In the genomic region with DNA sequence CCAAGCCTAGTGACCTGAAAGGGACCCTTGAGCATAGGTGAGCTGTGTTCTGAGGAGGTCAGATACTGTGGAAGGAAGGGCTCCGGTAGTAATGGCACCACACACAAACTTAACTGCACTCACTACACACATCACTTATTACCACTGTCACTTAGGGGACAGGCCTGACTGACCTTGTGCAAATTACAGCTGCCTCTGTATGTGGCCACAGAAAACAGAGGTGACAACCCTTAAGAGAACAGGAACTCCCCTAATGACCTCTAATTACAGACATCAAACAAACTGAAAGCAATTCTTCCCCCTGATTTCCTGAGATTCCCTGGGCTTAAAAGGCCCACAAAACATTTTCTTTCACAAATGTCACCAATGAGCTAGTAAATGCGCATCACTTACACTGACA, we compare ENCODE assay signal across 22 cellular contexts.
DNase-seq lines count a peak whose midpoint lies in the region; ATAC-seq and TF ChIP-seq lines count a peak whose summit lies in the region.
"Had no signal": no experiment of that assay in that cellular context is flagged by ENCODE, and none has a peak within 500 bp of the region (broad histone marks: within the 10 kb centered on the region; RNA-seq: fewer than 3 reads in every experiment).

No MANE protein-coding gene starts in this region.

- H3K9ac ChIP-seq in SK-N-SH, result no peak overlapping the region
- peak overlapping the region; percentile 65 for H3K9ac ChIP-seq in mammary epithelial cell (ENCODE audit: insufficient read depth, low read length)
- no peak overlapping the region for H3K9ac ChIP-seq in trophoblast cell (ENCODE audit: low read length)

- TF ChIP-seq EP300 in SK-N-SH (IDR thresholded peaks at IDR 0.05; ENCODE audit: borderline replicate concordance in 1 of 2, low read depth in 1 of 2, low read length in 1 of 2), result no peak

- TF ChIP-seq RAD21 in SK-N-SH (IDR thresholded peaks at IDR 0.05; ENCODE audit: low read length), result no peak

- H4K20me1 ChIP-seq in SK-N-SH (ENCODE audit: insufficient read depth), result no peaks in the 10 kb centered on the region
- no peaks in the 10 kb centered on the region for H4K20me1 ChIP-seq in mammary epithelial cell (ENCODE audit: insufficient read depth, low read length)

- H2AFZ ChIP-seq in SK-N-SH (ENCODE audit: low read depth), result no peak overlapping the region
- peak overlapping the region; percentile 24 for H2AFZ ChIP-seq in mammary epithelial cell (ENCODE audit: low read depth, low read length)
- no peak overlapping the region for H2AFZ ChIP-seq in trophoblast cell (ENCODE audit: insufficient read depth, low read length, poor library complexity)

- H3K4me1 Mint-ChIP-seq in CD4-positive, alpha-beta T cell (ENCODE audit: low read depth), result no peaks in the 10 kb centered on the region
- H3K4me1 Mint-ChIP-seq: CD14-positive monocyte; stimulated activated naive CD8-positive, alpha-beta T cell treated with anti-CD3 and anti-CD28 coated beads, Interleukin-15, amount 100 ng/mL, for 72 hours had no signal

- no peaks in the 10 kb centered on the region for H3K27me3 ChIP-seq in SK-N-SH (ENCODE audit: insufficient read depth)
- no peaks in the 10 kb centered on the region for H3K27me3 ChIP-seq in mammary epithelial cell (ENCODE audit: insufficient read depth, low read length)
- H3K27me3 ChIP-seq in trophoblast cell (ENCODE audit: insufficient read depth, low read length), result no peaks in the 10 kb centered on the region
- H3K27me3 ChIP-seq in CD4-positive, alpha-beta T cell (ENCODE audit: control insufficient read depth, insufficient read depth, low read length), result no peaks in the 10 kb centered on the region
- H3K27me3 ChIP-seq: ascending aorta, colonic mucosa, upper lobe of left lung had no signal

- TSS peak; percentile 90 for BruUV-seq in mammary epithelial cell (replicated peaks; lab: Mats Ljungman, UMichigan)

- no peak overlapping the region for H3K4me3 Mint-ChIP-seq in CD4-positive, alpha-beta T cell
- H3K4me3 Mint-ChIP-seq: activated CD8-positive, alpha-beta T cell treated with anti-CD3 and anti-CD28 coated beads, Interleukin-2, amount 10 ng/mL, durations not matched to agents 7 days and 5 days; activated T-cell treated with anti-CD3 and anti-CD28 coated beads, Interleukin-2, amount 50 U/mL, for 4 hours; CD14-positive monocyte; stimulated activated naive CD8-positive, alpha-beta T cell treated with anti-CD3 and anti-CD28 coated beads, Interleukin-15, amount 100 ng/mL, for 72 hours had no signal

- H3K9me3 Mint-ChIP-seq in CD4-positive, alpha-beta T cell, result peaks cover 2% of the 10 kb centered on the region

- intact Hi-C loops in mammary epithelial cell (cut with micrococcal nuclease), result loop anchor here (2.0 kb wide), 1 partner anchor 16 kb away; no protein-coding TSS in a partner anchor
- intact Hi-C loops in CD4-positive, alpha-beta T cell (cut with DNase I, micrococcal nuclease), result no loop called here

- H3K36me3 ChIP-seq in SK-N-SH (replicated peaks in 1 of 2; ENCODE audit: control insufficient read depth in 1 of 2, insufficient read depth in 2 of 2, low read length in 1 of 2) (no peaks in the 10 kb centered on the region), mammary epithelial cell (ENCODE audit: insufficient read depth, low read length) (no peaks in the 10 kb centered on the region), trophoblast cell (ENCODE audit: control insufficient read depth in 1 of 2, insufficient read depth in 2 of 2, low read length in 2 of 2) (no peaks in the 10 kb centered on the region)
- H3K36me3 ChIP-seq: ascending aorta, colonic mucosa, upper lobe of left lung had no signal

- H3K79me1 ChIP-seq in trophoblast cell (ENCODE audit: low read length), result peaks cover 7% of the 10 kb centered on the region

- H3K4me1 ChIP-seq in SK-N-SH (ENCODE audit: control insufficient read depth in 1 of 2, insufficient read depth in 2 of 2, low read depth in 1 of 2, low read length in 1 of 2), result peaks cover 9 to 17% of the 10 kb centered on the region in 2 experiments; a peak in 3 of 4 replicates
- H3K4me1 ChIP-seq in mammary epithelial cell (ENCODE audit: insufficient read depth, low read length), result peaks cover 28% of the 10 kb centered on the region
- H3K4me1 ChIP-seq in trophoblast cell (ENCODE audit: control insufficient read depth in 1 of 2, insufficient read depth in 2 of 2, low read length in 2 of 2), result peaks cover 7 to 12% of the 10 kb centered on the region in 2 experiments
- H3K4me1 ChIP-seq: ascending aorta, colonic mucosa had no signal

- no peak overlapping the region for H2BK5ac ChIP-seq in trophoblast cell (ENCODE audit: low read depth, low read length, poor library complexity)

- H3K27ac ChIP-seq in SK-N-SH (ENCODE audit: low read depth in 2 of 2, low read length in 1 of 2) (peak overlapping the region in 1 of 2 experiments; percentile 67; a peak in 2 of 4 replicates), mammary epithelial cell (ENCODE audit: insufficient read depth, low read depth, low read length) (peak overlapping the region; percentile 91), trophoblast cell (ENCODE audit: low read depth, low read length) (peak overlapping the region; percentile 20)
- H3K27ac ChIP-seq in CD4-positive, alpha-beta T cell (ENCODE audit: low read depth, low read length), result no peak overlapping the region
- H3K27ac ChIP-seq: ascending aorta, colonic mucosa, upper lobe of left lung had no signal

- H3K14ac ChIP-seq in trophoblast cell (ENCODE audit: low read length), result no peak overlapping the region

- in situ Hi-C loops in mammary epithelial cell (cut with MboI; ENCODE audit: low sequenced_read_pairs in 2 of 2), result loop anchor here in 1 of 2 donors (25.0 kb wide), 1 partner anchor 360 kb away; a partner anchor contains a TSS

- H2BK12ac ChIP-seq in trophoblast cell (ENCODE audit: low read length), result peak overlapping the region; percentile 5

- H3K36me3 Mint-ChIP-seq in CD4-positive, alpha-beta T cell (ENCODE audit: low read depth), result no peaks in the 10 kb centered on the region
- H3K36me3 Mint-ChIP-seq: CD14-positive monocyte had no signal

- no peaks in the 10 kb centered on the region for H3K27me3 Mint-ChIP-seq in CD4-positive, alpha-beta T cell
- H3K27me3 Mint-ChIP-seq: stimulated activated naive CD8-positive, alpha-beta T cell treated with anti-CD3 and anti-CD28 coated beads, Interleukin-15, amount 100 ng/mL, for 72 hours had no signal

- ATAC-seq in SK-N-SH treated with all-trans-retinoic acid at 6 μM for 48 hours, result peak; percentile 22; the same call in 2 of the 3 replicates
- ATAC-seq in HG03565 (IDR thresholded peaks at IDR 0.05; ENCODE audit: unreplicated experiment), result peak; percentile 57
- no peak for ATAC-seq in CD4-positive, alpha-beta T cell (ENCODE audit: poor library complexity)
- ATAC-seq in HG02981 (IDR thresholded peaks at IDR 0.05; ENCODE audit: unreplicated experiment), result no peak
- ATAC-seq: activated CD8-positive, alpha-beta T cell treated with anti-CD3 and anti-CD28 coated beads, Interleukin-2, amount 10 ng/mL, durations not matched to agents 7 days and 5 days; activated T-cell treated with anti-CD3 and anti-CD28 coated beads, Interleukin-2, amount 50 U/mL, for 4 hours; stimulated activated naive CD8-positive, alpha-beta T cell treated with anti-CD3 and anti-CD28 coated beads, Interleukin-15, amount 100 ng/mL, for 72 hours had no signal

- WGBS in SK-N-SH (ENCODE audit: low lambda C conversion rate), result 94% methylated on average over 2 of the region's 2 CpGs
- WGBS in mammary epithelial cell (ENCODE audit: low coverage, missing lambda C conversion rate), result 87% methylated on average over 1 of the region's 2 CpGs
- no CpG with 5 or more reads among the region's 2 CpGs for WGBS in trophoblast cell (ENCODE audit: extremely low coverage, insufficient coverage, insufficient read length)

- H3K4me2 ChIP-seq in SK-N-SH (no peak overlapping the region), mammary epithelial cell (ENCODE audit: insufficient read depth, low read depth, low read length) (peak overlapping the region; percentile 14), trophoblast cell (ENCODE audit: low read length) (no peak overlapping the region)

- DNase-seq in SK-N-SH, result no peak
- DNase-seq in mammary epithelial cell, result no peak
- DNase-seq in trophoblast cell, result no peak
- no peak for DNase-seq in glomerular visceral epithelial cell (ENCODE audit: extremely low spot score)
- DNase-seq in CD4-positive, alpha-beta T cell, result no peak
- DNase-seq: activated CD8-positive, alpha-beta T cell treated with anti-CD3 and anti-CD28 coated beads, Interleukin-2, amount 10 ng/mL, durations not matched to agents 7 days and 5 days; activated naive CD4-positive, alpha-beta T cell treated with anti-CD3 and anti-CD28 coated beads, Interleukin-2, amount 50 U/mL, for 16 hours; activated T-cell treated with anti-CD3 and anti-CD28 coated beads, Interleukin-2, amount 50 U/mL, for 4 hours; colonic mucosa; DMS 273 treated with DMSO at 0.1 percent for 48 hours; foreskin fibroblast; midbrain; NCI-H187; Right ventricle myocardium superior; stimulated activated naive CD8-positive, alpha-beta T cell treated with anti-CD3 and anti-CD28 coated beads, Interleukin-15, amount 100 ng/mL, for 72 hours; T-helper 2 cell; upper lobe of left lung had no signal

- POLR2A ChIA-PET in SK-N-SH (lab: Yijun Ruan, JAX), result no interaction called here
- POLR2A ChIA-PET in CD4-positive, alpha-beta T cell (lab: Charles Lee), result no interaction called here

- H3K9me2 ChIP-seq in SK-N-SH, result no peaks in the 10 kb centered on the region

- dilution Hi-C loops in mammary epithelial cell (cut with HindIII; ENCODE audit: low sequenced_read_pairs), result no loop called here

- H3K4ac ChIP-seq in trophoblast cell (ENCODE audit: low read depth, low read length), result no peak overlapping the region

- no peak overlapping the region for H4K12ac ChIP-seq in trophoblast cell (ENCODE audit: low read depth, low read length)

- peak overlapping the region; percentile 5 for H3K18ac ChIP-seq in trophoblast cell (ENCODE audit: low read length)

- H2BK120ac ChIP-seq in trophoblast cell (ENCODE audit: insufficient read depth, low read length, poor library complexity), result peak overlapping the region; percentile 1

- H3K79me2 ChIP-seq in SK-N-SH (ENCODE audit: insufficient read depth) (no peaks in the 10 kb centered on the region), mammary epithelial cell (ENCODE audit: insufficient read depth, low read length) (no peaks in the 10 kb centered on the region), trophoblast cell (ENCODE audit: control insufficient read depth, insufficient read depth, low read length, poor library complexity) (no peaks in the 10 kb centered on the region)

- H3K9me3 ChIP-seq in SK-N-SH, result no peaks in the 10 kb centered on the region
- H3K9me3 ChIP-seq in mammary epithelial cell (replicated peaks; ENCODE audit: insufficient read depth, low read length), result peaks cover 3% of the 10 kb centered on the region
- H3K9me3 ChIP-seq in trophoblast cell (ENCODE audit: insufficient read depth, low read depth, low read length), result no peaks in the 10 kb centered on the region
- H3K9me3 ChIP-seq in CD4-positive, alpha-beta T cell (ENCODE audit: control insufficient read depth, low read length), result no peaks in the 10 kb centered on the region
- H3K9me3 ChIP-seq: ascending aorta, colonic mucosa, upper lobe of left lung had no signal

- no peak overlapping the region for H3K23ac ChIP-seq in trophoblast cell (ENCODE audit: low read length)

- no peak overlapping the region for H4K8ac ChIP-seq in trophoblast cell (ENCODE audit: low read depth, low read length)

- no peak overlapping the region for H2AK5ac ChIP-seq in trophoblast cell (ENCODE audit: low read length)

- TF ChIP-seq CTCF in SK-N-SH (IDR thresholded peaks at IDR 0.05) (no peak), mammary epithelial cell (conservative IDR thresholded peaks at IDR 0.05 in 1 of 2, IDR thresholded peaks at IDR 0.05 in 1 of 2; ENCODE audit: extremely low read depth in 1 of 2, insufficient read depth in 1 of 2, low read depth in 1 of 2, low read length in 2 of 2) (no peak)
- TF ChIP-seq CTCF in CD4-positive, alpha-beta T cell (IDR thresholded peaks at IDR 0.05), result no peak

- H3K4me3 ChIP-seq in SK-N-SH (ENCODE audit: low read depth in 2 of 2, low read length in 1 of 2) (no peak overlapping the region), mammary epithelial cell (replicated peaks in 1 of 3; ENCODE audit: insufficient read depth in 1 of 3, low read depth in 2 of 3, low read length in 3 of 3) (no peak overlapping the region), trophoblast cell (ENCODE audit: low read depth, low read length) (no peak overlapping the region)
- H3K4me3 ChIP-seq: ascending aorta, colonic mucosa, upper lobe of left lung had no signal

- no peak overlapping the region for H4K91ac ChIP-seq in trophoblast cell (ENCODE audit: low read depth, low read length)

- H3F3A ChIP-seq in SK-N-SH (replicated peaks; ENCODE audit: insufficient read depth), result peaks cover 8% of the 10 kb centered on the region

- CTCF ChIA-PET in SK-N-SH (lab: Yijun Ruan, JAX), result no interaction called here
- CTCF ChIA-PET in mammary epithelial cell (lab: Charles Lee; ENCODE audit: low non-redundant PET), result no interaction called here
- CTCF ChIA-PET in CD4-positive, alpha-beta T cell (lab: Charles Lee), result no interaction called here

- H3K27ac Mint-ChIP-seq in CD4-positive, alpha-beta T cell, result no peak overlapping the region
- H3K27ac Mint-ChIP-seq: activated CD8-positive, alpha-beta T cell treated with anti-CD3 and anti-CD28 coated beads, Interleukin-2, amount 10 ng/mL, durations not matched to agents 7 days and 5 days; CD14-positive monocyte; stimulated activated naive CD8-positive, alpha-beta T cell treated with anti-CD3 and anti-CD28 coated beads, Interleukin-15, amount 100 ng/mL, for 72 hours had no signal

Comparison
In these comparisons a context has a peak if more than half of its experiments do, and no peak if none do; other contexts are left out.
1. ATAC-seq: peak in SK-N-SH treated with all-trans-retinoic acid at 6 μM for 48 hours (single experiment) and HG03565 (single experiment); none in CD4-positive, alpha-beta T cell (single experiment) and HG02981 (single experiment).